Comparison of ENCODE assay signal across 1 cellular context in genomic region chr17:19317359-19318095, GRCh38.
TF ChIP-seq lines count a peak whose summit lies in the region.

No MANE protein-coding gene starts in this region.

TF ChIP-seq in HepG2, 621 proteins besides CTCF, POLR2A, EP300 and RAD21 (continued from another document and continues in another):
- no peak for TF ChIP-seq KIAA2018 (CRISPR knock-in tag; IDR thresholded peaks at IDR 0.05; ENCODE audit: borderline replicate concordance)
- TF ChIP-seq PPARG (CRISPR knock-in tag; conservative IDR thresholded peaks at IDR 0.05) = peak; percentile 37; the same call in 1 of the 2 replicates
- TF ChIP-seq ZNF788 (CRISPR knock-in tag; IDR thresholded peaks at IDR 0.05; ENCODE audit: borderline replicate concordance) = peak; percentile 46; the same call in 1 of the 2 replicates
- TF ChIP-seq KAT7 (CRISPR knock-in tag; IDR thresholded peaks at IDR 0.05; ENCODE audit: borderline replicate concordance) = no peak
- no peak for TF ChIP-seq SOX6 (IDR thresholded peaks at IDR 0.05)
- peak; percentile 66 for TF ChIP-seq SOX6 (CRISPR knock-in tag; IDR thresholded peaks at IDR 0.05)
- TF ChIP-seq ZNF510 (CRISPR knock-in tag; IDR thresholded peaks at IDR 0.05; ENCODE audit: low read depth) = no peak
- TF ChIP-seq ZBTB40 (IDR thresholded peaks at IDR 0.05) = no peak
- peak; percentile 84 for TF ChIP-seq ZBTB40 (CRISPR knock-in tag; IDR thresholded peaks at IDR 0.05)
- peak; percentile 54; the same call in 1 of the 2 replicates for TF ChIP-seq HNRNPL (IDR thresholded peaks at IDR 0.05; ENCODE audit: low read depth, low read length)
- peak; percentile 85; the same call in 1 of the 2 replicates for TF ChIP-seq ETV5 (CRISPR knock-in tag; IDR thresholded peaks at IDR 0.05; ENCODE audit: borderline replicate concordance)
- TF ChIP-seq CREB1 (IDR thresholded peaks at IDR 0.05) = peak; percentile 76
- TF ChIP-seq CREB1 (CRISPR knock-in tag; IDR thresholded peaks at IDR 0.05) = peak; percentile 87
- TF ChIP-seq ZFP1 (CRISPR knock-in tag; IDR thresholded peaks at IDR 0.05) = 0 out of 2 replicates have a peak, but pooled peaks have one; percentile 22
- no peak for TF ChIP-seq ZNF704 (CRISPR knock-in tag; IDR thresholded peaks at IDR 0.05; ENCODE audit: borderline replicate concordance)
- no peak for TF ChIP-seq ZBTB44 (CRISPR knock-in tag; IDR thresholded peaks at IDR 0.05)
- no peak for TF ChIP-seq CBX5 (CRISPR knock-in tag; IDR thresholded peaks at IDR 0.05; ENCODE audit: borderline replicate concordance)
- 0 out of 2 replicates have a peak, but pooled peaks have one; percentile 16 for TF ChIP-seq ZFP90 (CRISPR knock-in tag; IDR thresholded peaks at IDR 0.05; ENCODE audit: borderline replicate concordance)
- TF ChIP-seq HDAC1 (CRISPR knock-in tag; IDR thresholded peaks at IDR 0.05) = peak; percentile 85
- TF ChIP-seq NR2C2 (CRISPR knock-in tag; IDR thresholded peaks at IDR 0.05; ENCODE audit: borderline replicate concordance) = peak; percentile 75
- TF ChIP-seq MAF1 (CRISPR knock-in tag; IDR thresholded peaks at IDR 0.05; ENCODE audit: borderline replicate concordance) = no peak
- TF ChIP-seq ZNF772 (CRISPR knock-in tag; IDR thresholded peaks at IDR 0.05) = peak; percentile 75; the same call in 1 of the 2 replicates
- no peak for TF ChIP-seq NR3C1 (CRISPR knock-in tag; IDR thresholded peaks at IDR 0.05)
- peak; percentile 55; the same call in 1 of the 2 replicates for TF ChIP-seq ZNF644 (CRISPR knock-in tag; IDR thresholded peaks at IDR 0.05; ENCODE audit: low read depth)
- TF ChIP-seq SP5 (CRISPR knock-in tag; IDR thresholded peaks at IDR 0.05; ENCODE audit: borderline replicate concordance, low read depth) = 0 out of 2 replicates have a peak, but pooled peaks have one; percentile 24
- TF ChIP-seq NFE2L1 (CRISPR knock-in tag; IDR thresholded peaks at IDR 0.05; ENCODE audit: borderline replicate concordance) = no peak
- no peak for TF ChIP-seq SRF (IDR thresholded peaks at IDR 0.05; ENCODE audit: low read depth, low read length)
- TF ChIP-seq ZNF670 (CRISPR knock-in tag; IDR thresholded peaks at IDR 0.05; ENCODE audit: borderline replicate concordance) = no peak
- TF ChIP-seq THRA (CRISPR knock-in tag; IDR thresholded peaks at IDR 0.05; ENCODE audit: borderline replicate concordance) = 0 out of 2 replicates have a peak, but pooled peaks have one; percentile 32
- TF ChIP-seq ZNF292 (CRISPR knock-in tag; IDR thresholded peaks at IDR 0.05; ENCODE audit: borderline replicate concordance, low read depth) = peak; percentile 64; the same call in 1 of the 2 replicates
- no peak for TF ChIP-seq TCF12 (IDR thresholded peaks at IDR 0.05)
- TF ChIP-seq TCF12 (CRISPR knock-in tag; IDR thresholded peaks at IDR 0.05) = no peak
- TF ChIP-seq THAP9 (CRISPR knock-in tag; IDR thresholded peaks at IDR 0.05; ENCODE audit: borderline replicate concordance) = peak; percentile 37; the same call in 1 of the 2 replicates
- TF ChIP-seq ZNF891 (CRISPR knock-in tag; IDR thresholded peaks at IDR 0.05) = 0 out of 2 replicates have a peak, but pooled peaks have one; percentile 49
